Comparison of ENCODE assay signal across 8 cellular contexts in genomic region chr15:56365075-56365711, GRCh38. TPM values are rescaled to one million over a fixed set of nuclear protein-coding genes. Genes with fewer than 3 reads are reported as not detected.
DNase-seq lines count a peak whose midpoint lies in the region; ATAC-seq, FAIRE-seq and TF ChIP-seq lines count a peak whose summit lies in the region.

Gene TEX9, plus strand, starts transcription at chr15:56365426. Its CDS starts 25 bp downstream, at chr15:56365451.

- no peaks in the 10 kb centered on the region; a peak in 1 of 5 replicates for H3K27me3 ChIP-seq in HepG2 (ENCODE audit: control insufficient read depth in 1 of 2, insufficient read depth in 2 of 2, low read length in 2 of 2)

- peak; percentile 64 for FAIRE-seq in HepG2 (lab: Jason Lieb, UNC)

- H3K36me3 Mint-ChIP-seq in activated CD4-positive, alpha-beta T cell treated with anti-CD3 and anti-CD28 coated beads for 36 hours (ENCODE audit: low read depth), result no peaks in the 10 kb centered on the region
- H3K36me3 Mint-ChIP-seq in dendritic cell treated with granulocyte-macrophage colony-stimulating factor and Interleukin-4, amounts not matched to agents 40 ng/mL and 50 ng/mL, for 4 days (ENCODE audit: low read depth), result peaks cover 6% of the 10 kb centered on the region

- peak within 1 kb of the TSS; percentile 84 for H3K4me2 ChIP-seq in HepG2 (ENCODE audit: low read depth, low read length)

- peak within 1 kb of the TSS; percentile 85 for H3K4me3 ChIP-seq in AG10803 (ENCODE audit: low read length)
- H3K4me3 ChIP-seq in HepG2 (replicated peaks in 1 of 3; ENCODE audit: insufficient read depth in 1 of 3, low read depth in 2 of 3, low read length in 3 of 3), result peak within 1 kb of the TSS; percentile 72 to 86 (median 78)

- peaks cover 13% of the 10 kb centered on the region for H3K4me1 Mint-ChIP-seq in activated CD4-positive, alpha-beta T cell treated with anti-CD3 and anti-CD28 coated beads for 36 hours
- peaks cover 18% of the 10 kb centered on the region for H3K4me1 Mint-ChIP-seq in dendritic cell treated with granulocyte-macrophage colony-stimulating factor and Interleukin-4, amounts not matched to agents 40 ng/mL and 50 ng/mL, for 4 days (ENCODE audit: low read depth)

- peaks cover 25% of the 10 kb centered on the region for H3K27me3 Mint-ChIP-seq in activated CD4-positive, alpha-beta T cell treated with anti-CD3 and anti-CD28 coated beads for 36 hours
- H3K27me3 Mint-ChIP-seq in dendritic cell treated with granulocyte-macrophage colony-stimulating factor and Interleukin-4, amounts not matched to agents 40 ng/mL and 50 ng/mL, for 4 days, result peaks cover 8% of the 10 kb centered on the region

- peak within 1 kb of the TSS; percentile 42 for H3K27ac Mint-ChIP-seq in activated CD4-positive, alpha-beta T cell treated with anti-CD3 and anti-CD28 coated beads for 36 hours
- peak within 1 kb of the TSS; percentile 58 for H3K27ac Mint-ChIP-seq in dendritic cell treated with granulocyte-macrophage colony-stimulating factor and Interleukin-4, amounts not matched to agents 40 ng/mL and 50 ng/mL, for 4 days

- in situ Hi-C loops in HepG2 (cut with HindIII; ENCODE audit: extremely low pct_ligation_motif_present, low pct_unique_long_range_greater_than_20kb), result no loop called here

- under 1% methylated on average over 17 of the region's 45 CpGs for WGBS in HepG2 (ENCODE audit: low lambda C conversion rate)

- H3K9ac ChIP-seq in HepG2 (ENCODE audit: insufficient read depth, low read depth, low read length), result peak within 1 kb of the TSS; percentile 74

- peak within 1 kb of the TSS; percentile 92 for H2AFZ ChIP-seq in HepG2 (ENCODE audit: low read length)

- DNase-seq in AG10803 (ENCODE audit: low read depth) (peak; percentile 81), NCI-H345 treated with DMSO at 0.1 percent for 48 hours (lab: John Stamatoyannopoulos, UW; ENCODE audit: unreplicated experiment) (peak; percentile 72), HepG2 (ENCODE audit: low spot score) (peak; percentile 69)
- DNase-seq in activated CD4-positive, alpha-beta T cell treated with anti-CD3 and anti-CD28 coated beads for 36 hours, result peak; percentile 91
- DNase-seq in stimulated activated CD4-positive, alpha-beta T cell treated with anti-CD3 and anti-CD28 coated beads, Interleukin-2, amount 100 ng/mL, for 48 hours, result peak; percentile 59 to 66

- intact Hi-C loops in activated CD4-positive, alpha-beta T cell treated with anti-CD3 and anti-CD28 coated beads for 36 hours (cut with DNase I, micrococcal nuclease), result loop anchor here (1.0 to 10.0 kb wide), 7 partner anchors 64 to 560 kb away; partner anchors contain the start of genes MNS1 (in 2 of the 2), NEDD4 (in 1 of the 2) and ZNF280D (in 1 of the 2)
- intact Hi-C loops in dendritic cell treated with granulocyte-macrophage colony-stimulating factor and Interleukin-4, amounts not matched to agents 40 ng/mL and 50 ng/mL, for 4 days (cut with micrococcal nuclease), result no loop called here
- intact Hi-C loops in HepG2 (cut with micrococcal nuclease; ENCODE audit: unreplicated experiment), result no loop called here

- no peaks in the 10 kb centered on the region for H3K9me3 ChIP-seq in HepG2 (ENCODE audit: low read length)

- H3K27ac ChIP-seq in HepG2 (ENCODE audit: extremely low read length, insufficient read depth, low read length), result peak within 1 kb of the TSS; percentile 55

- H3K9me3 Mint-ChIP-seq in activated CD4-positive, alpha-beta T cell treated with anti-CD3 and anti-CD28 coated beads for 36 hours (ENCODE audit: low read depth), result peaks cover 7% of the 10 kb centered on the region
- H3K9me3 Mint-ChIP-seq in dendritic cell treated with granulocyte-macrophage colony-stimulating factor and Interleukin-4, amounts not matched to agents 40 ng/mL and 50 ng/mL, for 4 days, result no peaks in the 10 kb centered on the region

- no peak for TF ChIP-seq RAD21 in HepG2 (CRISPR knock-in tag; IDR thresholded peaks at IDR 0.05)

- no peaks in the 10 kb centered on the region for H3K36me3 ChIP-seq in HepG2 (replicated peaks in 1 of 2; ENCODE audit: control insufficient read depth in 1 of 2, insufficient read depth in 2 of 2, low read length in 2 of 2)

- TF ChIP-seq POLR2A in HepG2 (IDR thresholded peaks at IDR 0.05; ENCODE audit: insufficient read depth in 1 of 2, low read depth in 2 of 2, low read length in 2 of 2), result peak; percentile 79 to 84

- BruUV-seq in HepG2 (replicated peaks; lab: Mats Ljungman, UMichigan), result no TSS peak

- ATAC-seq in GM19023 (IDR thresholded peaks at IDR 0.05; ENCODE audit: unreplicated experiment), result peak; percentile 96
- peak; percentile 98 for ATAC-seq in HG03175 (IDR thresholded peaks at IDR 0.05; ENCODE audit: unreplicated experiment)
- peak; percentile 98 for ATAC-seq in activated CD4-positive, alpha-beta T cell treated with anti-CD3 and anti-CD28 coated beads for 36 hours
- ATAC-seq in HepG2, result peak; percentile 100

- no peaks in the 10 kb centered on the region for H3K79me2 ChIP-seq in HepG2 (ENCODE audit: insufficient read depth, low read length)

- H3K4me3 Mint-ChIP-seq in activated CD4-positive, alpha-beta T cell treated with anti-CD3 and anti-CD28 coated beads for 36 hours, result peak within 1 kb of the TSS; percentile 76
- H3K4me3 Mint-ChIP-seq in dendritic cell treated with granulocyte-macrophage colony-stimulating factor and Interleukin-4, amounts not matched to agents 40 ng/mL and 50 ng/mL, for 4 days, result peak within 1 kb of the TSS; percentile 84

- CTCF ChIA-PET in activated CD4-positive, alpha-beta T cell treated with anti-CD3 and anti-CD28 coated beads for 36 hours (lab: Charles Lee), result no interaction called here
- CTCF ChIA-PET in HepG2 (lab: Yijun Ruan, JAX; ENCODE audit: low intra/inter-chr PET ratio, low total read pairs), result interaction anchor here (1.1 kb wide), 1 partner anchor 120 kb away, joined by 4 read pairs; no protein-coding TSS in a partner anchor

- POLR2A ChIA-PET in activated CD4-positive, alpha-beta T cell treated with anti-CD3 and anti-CD28 coated beads for 36 hours (lab: Charles Lee), result no interaction called here
- POLR2A ChIA-PET in HepG2 (lab: Yijun Ruan, JAX), result no interaction called here

- TF ChIP-seq EP300 in HepG2 (IDR thresholded peaks at IDR 0.05; ENCODE audit: low read depth in 2 of 2, low read length in 2 of 2) (no peak), HepG2 (CRISPR knock-in tag; IDR thresholded peaks at IDR 0.05; ENCODE audit: borderline replicate concordance) (no peak)

- H4K20me1 ChIP-seq in HepG2 (ENCODE audit: insufficient read depth, low read length), result no peaks in the 10 kb centered on the region

- TF ChIP-seq CTCF in AG10803 (conservative IDR thresholded peaks at IDR 0.05; ENCODE audit: low read length) (no peak), HepG2 (CRISPR knock-in tag; IDR thresholded peaks at IDR 0.05) (no peak)

- H3K4me1 ChIP-seq in HepG2 (ENCODE audit: insufficient read depth, low read length), result peaks cover 21% of the 10 kb centered on the region

TF ChIP-seq in HepG2, 621 proteins besides CTCF, POLR2A, EP300 and RAD21 (continues in another document):
- peak; percentile 23; the same call in 1 of the 2 replicates for TF ChIP-seq ELF3 (CRISPR knock-in tag; IDR thresholded peaks at IDR 0.05)
- TF ChIP-seq ZNF878 (CRISPR knock-in tag; IDR thresholded peaks at IDR 0.05), result 0 out of 2 replicates have a peak, but pooled peaks have one; percentile 25
- 0 out of 2 replicates have a peak, but pooled peaks have one; percentile 20 for TF ChIP-seq ZBTB10 (CRISPR knock-in tag; IDR thresholded peaks at IDR 0.05; ENCODE audit: borderline replicate concordance)
- no peak for TF ChIP-seq ZNF296 (CRISPR knock-in tag; conservative IDR thresholded peaks at IDR 0.05)

RNA-seq across cellular contexts. Expression of gene TEX9, which starts in this region (rescaled TPM):
- 1 to 10 TPM; 1.5 to 1.8 TPM for total RNA-seq in activated CD4-positive, alpha-beta T cell treated with anti-CD3 and anti-CD28 coated beads for 36 hours
- total RNA-seq in HepG2 (2016; rRNA removed; fragmentation: Illumina TruSeq; extraction: Trizol), result 6.9 and 7.2 TPM in 2 replicates
- total RNA-seq in HepG2 (2016; cell fraction: cytosol; rRNA removed; fragmentation: Illumina TruSeq; extraction: Trizol; ENCODE audit: low read depth), result 9.1 and 10.2 TPM in 2 replicates
- total RNA-seq in HepG2 (2016; cell fraction: insoluble cytoplasmic fraction; rRNA removed; fragmentation: Illumina TruSeq; extraction: Trizol), result 6.8 and 6.9 TPM in 2 replicates
- total RNA-seq in HepG2 (2016; cell fraction: membrane; rRNA removed; fragmentation: Illumina TruSeq; extraction: Trizol), result 4.8 and 5.3 TPM in 2 replicates
- total RNA-seq in HepG2 (2016; cell fraction: nucleus; rRNA removed; fragmentation: Illumina TruSeq; extraction: Trizol), result 13.3 and 15.8 TPM in 2 replicates
- polyA plus RNA-seq in HepG2 (2011; rRNA removed), result 0.65 and 0.82 TPM in 2 replicates
- 0.46 TPM in 2 replicates for polyA plus RNA-seq in HepG2 (2011; cell fraction: cytosol; rRNA removed)
- 1.4 and 1.6 TPM in 2 replicates for polyA plus RNA-seq in HepG2 (2011; cell fraction: nucleus; rRNA removed)
- polyA plus RNA-seq in HepG2 (2012), result 1.5 and 2.3 TPM in 2 replicates
- polyA plus RNA-seq in HepG2 (2016; cell fraction: cytosol; fragmentation: Illumina TruSeq; extraction: Trizol; ENCODE audit: low read depth), result 0.65 and 0.96 TPM in 2 replicates
- polyA plus RNA-seq in HepG2 (2016; cell fraction: insoluble cytoplasmic fraction; fragmentation: Illumina TruSeq; extraction: Trizol; ENCODE audit: low read depth), result 8.6 and 9.1 TPM in 2 replicates
- polyA plus RNA-seq in HepG2 (2016; cell fraction: membrane; fragmentation: Illumina TruSeq; extraction: Trizol; ENCODE audit: low read depth), result 1.9 and 2.3 TPM in 2 replicates
- polyA plus RNA-seq in HepG2 (2016; cell fraction: nucleus; fragmentation: Illumina TruSeq; extraction: Trizol; ENCODE audit: insufficient read depth, low read depth), result 7.3 and 7.5 TPM in 2 replicates
- 2.0 and 12.1 TPM in 2 replicates for polyA minus RNA-seq in HepG2 (2011; rRNA and poly(A)+ RNA removed; ENCODE audit: low replicate concordance)
- polyA minus RNA-seq in HepG2 (2011; cell fraction: cytosol; rRNA and poly(A)+ RNA removed), result 0.44 and 0.79 TPM in 2 replicates
- 14.3 and 23.4 TPM in 2 replicates for polyA minus RNA-seq in HepG2 (2011; cell fraction: nucleus; rRNA and poly(A)+ RNA removed)

Comparison
In these comparisons a context has a peak if more than half of its experiments do, and no peak if none do; other contexts are left out.
1. Peak in every context shown above with its lines: DNase-seq, ATAC-seq, H3K4me3 ChIP-seq and H3K27ac ChIP-seq.
2. intact Hi-C loops: an anchor here in activated CD4-positive, alpha-beta T cell treated with anti-CD3 and anti-CD28 coated beads for 36 hours (1.0 to 10.0 kb wide); none called in dendritic cell treated with granulocyte-macrophage colony-stimulating factor and Interleukin-4, amounts not matched to agents 40 ng/mL and 50 ng/mL, for 4 days and HepG2.